ENCODE assay signal across 6 cellular contexts in the genomic region with DNA sequence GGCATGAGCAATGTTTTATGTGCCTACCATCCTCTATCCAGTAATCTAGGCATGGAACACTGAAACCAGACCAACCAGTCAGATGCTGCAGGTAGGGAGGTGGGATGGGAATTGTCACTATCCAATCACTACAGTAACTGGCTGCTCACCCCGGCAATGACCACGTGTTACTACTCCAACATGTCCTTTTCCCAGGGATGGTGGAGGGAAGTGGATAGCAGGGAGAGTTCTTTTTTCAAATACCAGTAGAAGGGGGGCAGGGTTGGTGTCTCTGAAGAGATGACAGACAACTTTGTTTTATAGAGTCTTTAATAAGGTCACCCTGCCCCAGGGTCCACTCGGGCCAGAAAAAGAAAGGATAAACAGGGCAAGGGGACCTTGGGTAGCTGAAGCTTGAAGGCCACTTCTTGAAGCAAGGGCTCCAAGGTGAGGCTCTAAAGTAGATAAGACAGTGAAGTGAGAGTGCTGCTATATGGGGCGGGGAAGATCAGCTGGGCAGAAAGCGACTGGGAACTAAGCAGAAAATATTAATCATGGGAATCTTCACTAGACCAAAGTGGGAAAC. TPM values are rescaled to one million over a fixed set of nuclear protein-coding genes. Genes with fewer than 3 reads are reported as not detected.
DNase-seq lines count a peak whose midpoint lies in the region; ATAC-seq and TF ChIP-seq lines count a peak whose summit lies in the region.

No MANE protein-coding gene starts in this region.

- H3K9ac ChIP-seq in OCI-LY3 (ENCODE audit: low read length) = peak overlapping the region; percentile 75; the same call in 1 of the 2 replicates

- H3K36me3 ChIP-seq in OCI-LY3 (replicated peaks; ENCODE audit: low read depth, low read length) = peaks cover 42% of the 10 kb centered on the region

- no peaks in the 10 kb centered on the region for H3K9me3 ChIP-seq in OCI-LY3 (ENCODE audit: insufficient read depth, low read length)

- no peak overlapping the region for H3K27ac ChIP-seq in OCI-LY3 (ENCODE audit: low read length)

- no peaks in the 10 kb centered on the region for H3K27me3 ChIP-seq in OCI-LY3 (ENCODE audit: low read depth, low read length)

- peak overlapping the region; percentile 97 for H3K4me2 ChIP-seq in OCI-LY3 (ENCODE audit: low read length)

- peak; percentile 23 for DNase-seq in stimulated activated CD8-positive, alpha-beta memory T cell treated with anti-CD3 and anti-CD28 coated beads, Interleukin-4, amount 100 ng/mL, for 48 hours
- DNase-seq in NCI-H774 (lab: John Stamatoyannopoulos, UW) (no peak), SIG-M5 treated with dmso at 0.1 percent for 504 hours (lab: John Stamatoyannopoulos, UW; ENCODE audit: unreplicated experiment) (no peak)

- H4K20me1 ChIP-seq in OCI-LY3 (ENCODE audit: insufficient read depth, low read length) = peaks cover 4% of the 10 kb centered on the region; the same call in 1 of the 2 replicates

- peaks cover 36% of the 10 kb centered on the region for H3K4me1 ChIP-seq in OCI-LY3 (ENCODE audit: low read length)

- H3K4me3 ChIP-seq in OCI-LY3 (ENCODE audit: low read length) = peak overlapping the region; percentile 79

- H3K79me2 ChIP-seq in OCI-LY3 (ENCODE audit: low read length) = peaks cover 46% of the 10 kb centered on the region

- no peak overlapping the region for H2AFZ ChIP-seq in OCI-LY3 (ENCODE audit: low read depth, low read length)

- TF ChIP-seq CTCF in OCI-LY3 (IDR thresholded peaks at IDR 0.05; ENCODE audit: low read depth, low read length) = no peak

- peak; percentile 76 for ATAC-seq in esophagus mucosa
- ATAC-seq in GM18861 (IDR thresholded peaks at IDR 0.05; ENCODE audit: unreplicated experiment) = no peak

RNA-seq across cellular contexts. Expression of a gene that starts 14.7 kb away (rescaled TPM):
- 3.4 TPM for total RNA-seq in esophagus mucosa

RNA-seq across cellular contexts. Expression of a gene that starts 22.9 kb away (rescaled TPM):
- 82.5 TPM for total RNA-seq in esophagus mucosa

RNA-seq across cellular contexts. Expression of a gene that starts 23.2 kb away (rescaled TPM):
- 34.7 TPM for total RNA-seq in esophagus mucosa

RNA-seq across cellular contexts. Expression of a gene that starts 30.0 kb away (rescaled TPM):
- not detected for total RNA-seq in esophagus mucosa

RNA-seq across cellular contexts. Expression of a gene that starts 32.7 kb away (rescaled TPM):
- total RNA-seq in esophagus mucosa = not detected
